ENCODE assay signal across 8 cellular contexts in the genomic region with DNA sequence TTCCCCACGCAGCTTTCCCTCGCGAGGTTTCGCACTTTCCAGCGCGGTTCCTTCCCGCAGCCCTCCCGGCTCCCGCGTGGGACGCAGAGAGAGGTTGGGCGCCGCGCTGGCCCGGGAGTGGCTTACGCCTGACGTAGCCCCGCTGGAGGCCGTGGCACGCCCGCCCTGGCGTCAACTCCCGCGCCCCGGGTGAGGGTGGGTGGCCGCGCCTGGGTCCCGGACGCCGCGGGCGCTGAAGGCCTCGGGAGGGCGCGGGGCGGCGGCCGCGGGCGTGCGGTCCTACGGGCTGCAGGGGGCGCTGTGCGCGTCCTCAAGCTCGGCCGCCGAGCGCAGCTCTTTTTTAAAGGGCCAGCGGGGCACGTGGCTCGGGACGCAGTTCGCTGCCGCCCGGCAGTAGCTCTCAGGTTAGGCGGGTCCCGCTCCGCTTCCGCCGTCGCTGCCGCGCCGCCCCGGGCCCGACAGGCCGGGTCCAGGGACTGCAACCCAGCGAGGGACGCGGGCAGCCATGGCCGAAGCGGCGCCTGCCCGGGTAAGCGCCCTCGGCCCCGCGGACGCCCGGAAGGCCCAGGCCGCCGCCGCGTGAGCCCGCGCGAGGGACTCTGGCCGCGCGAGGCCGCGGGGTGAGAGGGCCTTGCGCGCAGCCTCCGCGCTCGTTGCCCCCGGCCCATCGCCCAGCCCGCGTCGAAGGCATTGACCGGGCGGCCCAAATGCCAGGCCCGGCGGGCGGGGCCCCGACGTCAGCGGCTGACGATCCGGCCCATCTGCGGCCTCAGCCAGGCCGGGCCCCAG. TPM values are rescaled to one million over a fixed set of nuclear protein-coding genes. Genes with fewer than 3 reads are reported as not detected.
DNase-seq lines count a peak whose midpoint lies in the region; ATAC-seq and TF ChIP-seq lines count a peak whose summit lies in the region.

ZNF783 (plus strand) TSS at position 368 of the 789 bp plus-strand sequence; CDS start at position 506, 138 bp downstream.

- peak within 1 kb of the TSS; percentile 94 for H2AFZ ChIP-seq in Karpas-422 (ENCODE audit: low read length)
- H2AFZ ChIP-seq in neuron (ENCODE audit: low read depth, low read length), result peak within 1 kb of the TSS; percentile 83

- DNase-seq in ELF-1 (ENCODE audit: low read depth, low spot score), result peak; percentile 86
- peak; percentile 96 for DNase-seq in Karpas-422
- DNase-seq in RWPE1 (ENCODE audit: low spot score), result peak; percentile 69
- peak; percentile 80 for DNase-seq in activated gamma-delta T cell (lab: John Stamatoyannopoulos, UW)
- peak; percentile 51 to 71 for DNase-seq in foreskin keratinocyte
- peak; percentile 76 for DNase-seq in stromal cell of bone marrow (ENCODE audit: low read depth)

- H3K79me2 ChIP-seq in Karpas-422 (ENCODE audit: low read length), result peaks cover 21% of the 10 kb centered on the region

- H3K4me2 ChIP-seq in Karpas-422 (ENCODE audit: low read depth, low read length, poor library complexity, severe bottlenecking), result peak within 1 kb of the TSS; percentile 93

- POLR2A ChIA-PET in RWPE1 (lab: Yijun Ruan, JAX; ENCODE audit: low non-redundant PET), result interaction anchor here (0.5 to 0.6 kb wide), 2 partner anchors 143 to 159 kb away, joined by 3 to 12 read pairs; no protein-coding TSS in a partner anchor

- H3K9me3 ChIP-seq in Karpas-422 (ENCODE audit: low read length) (no peaks in the 10 kb centered on the region), neuron (ENCODE audit: low read length) (no peaks in the 10 kb centered on the region)

- no peaks in the 10 kb centered on the region for H3K9me2 ChIP-seq in Karpas-422 (replicated peaks; ENCODE audit: insufficient read depth, low read length)

- CTCF ChIA-PET in RWPE1 (lab: Yijun Ruan, JAX), result interaction anchor here (0.5 to 1.0 kb wide), 4 partner anchors 21 to 485 kb away, joined by 3 to 5 read pairs (median 3); partner anchors contain the start of gene ZNF282

- TF ChIP-seq CTCF in RWPE1 (conservative IDR thresholded peaks at IDR 0.05; ENCODE audit: low read depth) (peak; percentile 97), foreskin keratinocyte (conservative IDR thresholded peaks at IDR 0.05) (peak; percentile 88)

- peaks cover 5% of the 10 kb centered on the region; the same call in 1 of the 2 replicates for H3K36me3 ChIP-seq in Karpas-422 (ENCODE audit: insufficient read depth, low read length)
- no peaks in the 10 kb centered on the region for H3K36me3 ChIP-seq in neuron (ENCODE audit: insufficient read depth, low read length)

- H3K27me3 ChIP-seq in Karpas-422 (ENCODE audit: low read length) (no peaks in the 10 kb centered on the region), foreskin keratinocyte (no peaks in the 10 kb centered on the region), neuron (ENCODE audit: insufficient read depth, low read length) (no peaks in the 10 kb centered on the region)

- H3K4me1 ChIP-seq in Karpas-422 (ENCODE audit: low read length) (peaks cover 29% of the 10 kb centered on the region), foreskin keratinocyte (peaks cover 11% of the 10 kb centered on the region), neuron (ENCODE audit: insufficient read depth, low read length) (no peaks in the 10 kb centered on the region)

- peak within 1 kb of the TSS; percentile 77 for H3K4me3 ChIP-seq in Karpas-422 (ENCODE audit: low read length)
- peak within 1 kb of the TSS; percentile 37 for H3K4me3 ChIP-seq in neuron (ENCODE audit: low read length)

- H3K9ac ChIP-seq in Karpas-422 (ENCODE audit: low read length), result peak within 1 kb of the TSS; percentile 87

- peak; percentile 85 for ATAC-seq in GM21825 (IDR thresholded peaks at IDR 0.05; ENCODE audit: unreplicated experiment)
- peak; percentile 75 for ATAC-seq in foreskin keratinocyte

- no peaks in the 10 kb centered on the region for H4K20me1 ChIP-seq in Karpas-422 (ENCODE audit: insufficient read depth, low read depth, low read length)

- H3K27ac ChIP-seq in Karpas-422 (ENCODE audit: low read length) (peak within 1 kb of the TSS; percentile 80), RWPE1 (peak within 1 kb of the TSS; percentile 89), foreskin keratinocyte (peak within 1 kb of the TSS; percentile 94)

RNA-seq across cellular contexts. Expression of gene ZNF783, which starts in this region (rescaled TPM):
- 24.3 and 50.0 TPM in 2 replicates for total RNA-seq in Karpas-422 (2014; rRNA removed; shearing (Covaris generic); ENCODE audit: low replicate concordance)
- total RNA-seq in foreskin keratinocyte, result 7.4 and 7.5 TPM in 2 replicates
- polyA plus RNA-seq in foreskin keratinocyte, result 3.6 and 4.0 TPM in 2 replicates

Comparison
In these comparisons a context has a peak if more than half of its experiments do, and no peak if none do; other contexts are left out.
1. Peak in every context shown above with its lines: DNase-seq, ATAC-seq, H3K4me3 ChIP-seq and H3K27ac ChIP-seq.